ENCODE assay signal across 8 cellular contexts in the genomic region with DNA sequence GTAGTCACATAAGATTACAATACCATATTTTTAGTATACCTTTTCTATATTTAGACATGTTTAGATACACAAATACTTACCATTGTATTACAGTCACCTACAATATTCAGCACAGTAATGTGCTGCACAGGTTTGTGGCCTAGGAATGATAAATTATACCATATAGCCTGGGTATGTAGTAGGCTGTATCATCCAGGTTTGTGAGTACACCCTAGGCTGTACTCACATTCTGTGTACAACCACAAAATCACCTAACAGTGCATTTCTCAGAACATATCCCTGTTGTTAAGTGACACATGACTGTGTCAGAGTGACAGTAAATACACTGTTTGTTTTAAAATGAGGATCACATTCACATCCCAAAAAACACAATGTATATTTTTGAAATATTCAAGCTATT. TPM values are rescaled to one million over a fixed set of nuclear protein-coding genes. Genes with fewer than 3 reads are reported as not detected.
"Had no signal": no experiment of that assay in that cellular context is flagged by ENCODE, and none has a peak within 500 bp of the region (broad histone marks: within the 10 kb centered on the region; RNA-seq: fewer than 3 reads in every experiment).

No MANE protein-coding gene starts in this region.

- H3K4me1 Mint-ChIP-seq: GM23338, H9, IgD-negative memory B cell had no signal

- H3K4me3 Mint-ChIP-seq: GM23338, H9, IgD-negative memory B cell had no signal

- DNase-seq: H9, HCEC 1CT had no signal

- H3K27ac Mint-ChIP-seq: GM23338, H9, IgD-negative memory B cell had no signal

- H3K36me3 Mint-ChIP-seq: IgD-negative memory B cell had no signal

- FAIRE-seq: H1, H54, HepG2 had no signal

- H3K27me3 Mint-ChIP-seq: IgD-negative memory B cell had no signal

- H3K9me3 Mint-ChIP-seq: GM23338 had no signal

- H3K4me3 ChIP-seq: GM23338 had no signal

- ATAC-seq: GM23338, HepG2 had no signal

RNA-seq across cellular contexts. Expression of gene KRTAP21-3, which starts 11.2 kb away (rescaled TPM):
- total RNA-seq: GM23338, H1, H9, HepG2, HT-29 had no signal

RNA-seq across cellular contexts. Expression of gene KRTAP21-2, which starts 39.6 kb away (rescaled TPM):
- total RNA-seq: GM23338, H1, H9, HepG2, HT-29 had no signal

RNA-seq across cellular contexts. Expression of gene KRTAP21-1, which starts 47.8 kb away (rescaled TPM):
- total RNA-seq: GM23338, H1, H9, HepG2, HT-29 had no signal
